Comparison of ENCODE assay signal across 8 cellular contexts in genomic region chr7:138002096-138002827, GRCh38. TPM values are rescaled to one million over a fixed set of nuclear protein-coding genes. Genes with fewer than 3 reads are reported as not detected.
DNase-seq lines count a peak whose midpoint lies in the region; ATAC-seq and TF ChIP-seq lines count a peak whose summit lies in the region.

No MANE protein-coding gene starts in this region.

- no peak overlapping the region for H3K4me2 ChIP-seq in IMR-90 (ENCODE audit: low read depth, low read length)
- H3K4me2 ChIP-seq in OCI-LY3 (ENCODE audit: low read length), result peak overlapping the region; percentile 92

- H2BK5ac ChIP-seq in IMR-90 (ENCODE audit: low read depth, low read length, poor library complexity, severe bottlenecking), result no peak overlapping the region

- dilution Hi-C loops in IMR-90 (cut with HindIII; ENCODE audit: low sequenced_read_pairs, unreplicated experiment), result loop anchor here (25.0 kb wide), 1 partner anchor 390 kb away; no protein-coding TSS in a partner anchor

- H3K4ac ChIP-seq in IMR-90 (ENCODE audit: low read depth, low read length), result no peak overlapping the region

- H3K79me2 ChIP-seq in OCI-LY3 (ENCODE audit: low read length), result peaks cover 47% of the 10 kb centered on the region

- no peak overlapping the region for H2BK15ac ChIP-seq in IMR-90 (ENCODE audit: low read depth, low read length)

- peak overlapping the region; percentile 93 for H2AFZ ChIP-seq in IMR-90 (replicated peaks; ENCODE audit: low read length, poor library complexity)
- H2AFZ ChIP-seq in OCI-LY3 (ENCODE audit: low read depth, low read length), result peak overlapping the region; percentile 91

- no peak overlapping the region for H4K8ac ChIP-seq in IMR-90 (ENCODE audit: low read depth in 2 of 2, low read length in 2 of 2)

- H2AK5ac ChIP-seq in IMR-90 (ENCODE audit: low read depth, low read length), result no peak overlapping the region

- H4K5ac ChIP-seq in IMR-90 (ENCODE audit: low read depth, low read length), result no peak overlapping the region

- H4K20me1 ChIP-seq in IMR-90 (ENCODE audit: insufficient read depth, low read length) (peaks cover 22% of the 10 kb centered on the region; the same call in 1 of the 2 replicates), OCI-LY3 (ENCODE audit: insufficient read depth, low read length) (peaks cover 27% of the 10 kb centered on the region)

- in situ Hi-C loops in IMR-90 (cut with MboI; ENCODE audit: low sequenced_read_pairs), result loop anchor here (5.0 to 10.0 kb wide), 2 partner anchors 95 to 347 kb away; no protein-coding TSS in a partner anchor

- peak; percentile 95 for ATAC-seq in GM21529 (IDR thresholded peaks at IDR 0.05; ENCODE audit: unreplicated experiment)
- ATAC-seq in IMR-90 (ENCODE audit: low read depth), result peak; percentile 90

- no peaks in the 10 kb centered on the region for H3K27me3 ChIP-seq in IMR-90 (ENCODE audit: control insufficient read depth, insufficient read depth, low read length)
- no peaks in the 10 kb centered on the region for H3K27me3 ChIP-seq in OCI-LY3 (ENCODE audit: low read depth, low read length)

- H3K27ac ChIP-seq in IMR-90 (ENCODE audit: insufficient read depth, low read length), result no peak overlapping the region; the same call in 1 of the 2 replicates
- peak overlapping the region; percentile 77 for H3K27ac ChIP-seq in OCI-LY3 (ENCODE audit: low read length)

- no peak for TF ChIP-seq POLR2A in IMR-90 (IDR thresholded peaks at IDR 0.05; ENCODE audit: low read depth, low read length)

- peak overlapping the region; percentile 34 for H2AK9ac ChIP-seq in IMR-90 (replicated peaks; ENCODE audit: low read depth, low read length, poor library complexity)

- peak; percentile 53 for TF ChIP-seq RAD21 in IMR-90 (IDR thresholded peaks at IDR 0.05; ENCODE audit: low read length)

- H3K9ac ChIP-seq in IMR-90 (ENCODE audit: low read depth, low read length) (no peak overlapping the region), OCI-LY3 (ENCODE audit: low read length) (peak overlapping the region; percentile 95)

- WGBS in IMR-90 (ENCODE audit: extremely low coverage in 2 of 2, insufficient read length in 1 of 2), 2 experiments, result 0% methylated on average over 14 of the region's 28 CpGs; no CpG with 5 or more reads in 1 of the 2 experiments

- H3K23ac ChIP-seq in IMR-90 (ENCODE audit: low read depth, low read length), result no peak overlapping the region

- no peak overlapping the region; the same call in 1 of the 2 replicates for H2BK20ac ChIP-seq in IMR-90 (ENCODE audit: low read depth, low read length)

- peak overlapping the region; percentile 85 for H3K4me3 ChIP-seq in IMR-90 (ENCODE audit: insufficient read depth, low read depth, low read length)
- peak overlapping the region; percentile 99 for H3K4me3 ChIP-seq in OCI-LY3 (ENCODE audit: low read length)
- peak overlapping the region; percentile 95 for H3K4me3 ChIP-seq in epithelial cell of esophagus (ENCODE audit: low read length)

- no peak overlapping the region for H3K56ac ChIP-seq in IMR-90 (ENCODE audit: extremely low read depth, insufficient read depth, low read length)

- H4K91ac ChIP-seq in IMR-90 (ENCODE audit: insufficient read depth, low read depth, low read length), result no peak overlapping the region

- no peaks in the 10 kb centered on the region; the same call in 1 of the 2 replicates for H3K36me3 ChIP-seq in IMR-90 (ENCODE audit: control insufficient read depth, insufficient read depth, low read length)
- peaks cover 28% of the 10 kb centered on the region for H3K36me3 ChIP-seq in OCI-LY3 (replicated peaks; ENCODE audit: low read depth, low read length)

- CTCF ChIA-PET in IMR-90 (lab: Yijun Ruan, JAX), result interaction anchor here (0.6 to 2.0 kb wide), 15 partner anchors 10 to 809 kb away, joined by 3 to 8 read pairs (median 3); no protein-coding TSS in a partner anchor

- no peak overlapping the region for H3K14ac ChIP-seq in IMR-90 (replicated peaks; ENCODE audit: low read depth, low read length)

- intact Hi-C loops in IMR-90 (cut with micrococcal nuclease), result loop anchor here (1.0 to 5.0 kb wide), 3 partner anchors 59 to 736 kb away; no protein-coding TSS in a partner anchor

- peaks cover 9% of the 10 kb centered on the region for H3K9me1 ChIP-seq in IMR-90 (ENCODE audit: insufficient read depth, low read length)

- H3K79me1 ChIP-seq in IMR-90 (ENCODE audit: low read depth in 1 of 2, low read length in 2 of 2), result peaks cover 0 to 33% of the 10 kb centered on the region in 2 experiments; a peak in 2 of 4 replicates

- H3K9me3 ChIP-seq in IMR-90 (ENCODE audit: control insufficient read depth, insufficient read depth, low read length) (no peaks in the 10 kb centered on the region), OCI-LY3 (ENCODE audit: insufficient read depth, low read length) (no peaks in the 10 kb centered on the region)

- H2BK120ac ChIP-seq in IMR-90 (ENCODE audit: low read depth, low read length), result no peak overlapping the region

- DNase-seq in DMS 273 (lab: John Stamatoyannopoulos, UW; ENCODE audit: unreplicated experiment), result peak; percentile 100
- DNase-seq in IMR-90, result peak; percentile 100
- peak; percentile 96 for DNase-seq in activated T-cell treated with anti-CD3 and anti-CD28 coated beads for 4 hours
- DNase-seq in epithelial cell of esophagus (ENCODE audit: low read depth), result peak; percentile 100
- DNase-seq in middle frontal gyrus (ENCODE audit: extremely low spot score, low spot score), result peak; percentile 99
- peak; percentile 96 to 97 for DNase-seq in stimulated activated CD8-positive, alpha-beta memory T cell treated with anti-CD3 and anti-CD28 coated beads, Interleukin-2, amount 100 ng/mL, for 1 hour (ENCODE audit: low read depth in 2 of 2)

- peak; percentile 95 for TF ChIP-seq CTCF in IMR-90 (conservative IDR thresholded peaks at IDR 0.05; ENCODE audit: low read depth, low read length)
- peak; percentile 86 for TF ChIP-seq CTCF in OCI-LY3 (IDR thresholded peaks at IDR 0.05; ENCODE audit: low read depth, low read length)
- peak; percentile 87 for TF ChIP-seq CTCF in epithelial cell of esophagus (IDR thresholded peaks at IDR 0.05; ENCODE audit: insufficient read depth, low read depth, low read length, missing control alignments)

- no peak overlapping the region for H3K18ac ChIP-seq in IMR-90 (ENCODE audit: low read depth, low read length)

- H3K4me1 ChIP-seq in IMR-90 (ENCODE audit: control insufficient read depth, insufficient read depth, low read length), result peaks cover 6% of the 10 kb centered on the region
- H3K4me1 ChIP-seq in OCI-LY3 (ENCODE audit: low read length), result peaks cover 41% of the 10 kb centered on the region

- POLR2A ChIA-PET in IMR-90 (lab: Charles Lee; ENCODE audit: unreplicated experiment), result no interaction called here

- BruUV-seq in IMR-90 (replicated peaks; lab: Mats Ljungman, UMichigan), result no TSS peak

TF ChIP-seq in IMR-90, 13 proteins besides CTCF, POLR2A, EP300 and RAD21:
- no peak for TF ChIP-seq MXI1 (IDR thresholded peaks at IDR 0.05; ENCODE audit: borderline replicate concordance, low read depth, low read length)
- TF ChIP-seq BHLHE40 (IDR thresholded peaks at IDR 0.05; ENCODE audit: low read depth, low read length), result no peak
- peak; percentile 7; the same call in 1 of the 2 replicates for TF ChIP-seq NFE2L2 (IDR thresholded peaks at IDR 0.05; ENCODE audit: low read depth, low read length)
- peak; percentile 51 for TF ChIP-seq SMC3 (IDR thresholded peaks at IDR 0.05; ENCODE audit: low read depth, low read length)
- TF ChIP-seq, protein P1, sequence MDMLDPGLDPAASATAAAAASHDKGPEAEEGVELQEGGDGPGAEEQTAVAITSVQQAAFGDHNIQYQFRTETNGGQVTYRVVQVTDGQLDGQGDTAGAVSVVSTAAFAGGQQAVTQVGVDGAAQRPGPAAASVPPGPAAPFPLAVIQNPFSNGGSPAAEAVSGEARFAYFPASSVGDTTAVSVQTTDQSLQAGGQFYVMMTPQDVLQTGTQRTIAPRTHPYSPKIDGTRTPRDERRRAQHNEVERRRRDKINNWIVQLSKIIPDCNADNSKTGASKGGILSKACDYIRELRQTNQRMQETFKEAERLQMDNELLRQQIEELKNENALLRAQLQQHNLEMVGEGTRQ (IDR thresholded peaks at IDR 0.05; ENCODE audit: low read depth, low read length), result 0 out of 2 replicates have a peak, but pooled peaks have one; percentile 40
- TF ChIP-seq FOS (IDR thresholded peaks at IDR 0.05; ENCODE audit: low read depth, low read length), result peak; percentile 74; the same call in 1 of the 2 replicates
- no peak for TF ChIP-seq MAFK (IDR thresholded peaks at IDR 0.05; ENCODE audit: low read depth, low read length)
- no peak for TF ChIP-seq RFX5 (IDR thresholded peaks at IDR 0.05; ENCODE audit: low read depth, low read length)
- no peak for TF ChIP-seq CEBPB (IDR thresholded peaks at IDR 0.05; ENCODE audit: low read depth, low read length)
- no peak for TF ChIP-seq RCOR1 (IDR thresholded peaks at IDR 0.05; ENCODE audit: insufficient replicate concordance, low read length)
- TF ChIP-seq CHD1 (IDR thresholded peaks at IDR 0.05; ENCODE audit: low read depth, low read length), result no peak
- TF ChIP-seq MAZ (IDR thresholded peaks at IDR 0.05; ENCODE audit: borderline replicate concordance, low read depth, low read length), result peak; percentile 74; the same call in 1 of the 2 replicates
- no peak for TF ChIP-seq ELK1 (IDR thresholded peaks at IDR 0.05; ENCODE audit: borderline replicate concordance, low read depth, low read length)

RNA-seq across cellular contexts. Expression of gene CREB3L2, which starts 0.4 kb away (rescaled TPM):
- total RNA-seq in IMR-90 (2012; rRNA removed), result 35.8 and 42.3 TPM in 2 replicates
- 57.9 and 65.1 TPM in 2 replicates for polyA plus RNA-seq in IMR-90 (2012; rRNA removed)
- polyA plus RNA-seq in IMR-90 (2012; cell fraction: cytosol; rRNA removed), result 31.6 and 44.4 TPM in 2 replicates
- polyA plus RNA-seq in IMR-90 (2012; cell fraction: nucleus; rRNA removed; ENCODE audit: low replicate concordance), result 38.6 and 56.6 TPM in 2 replicates
